ENCODE assay signal across 8 cellular contexts in the genomic region with DNA sequence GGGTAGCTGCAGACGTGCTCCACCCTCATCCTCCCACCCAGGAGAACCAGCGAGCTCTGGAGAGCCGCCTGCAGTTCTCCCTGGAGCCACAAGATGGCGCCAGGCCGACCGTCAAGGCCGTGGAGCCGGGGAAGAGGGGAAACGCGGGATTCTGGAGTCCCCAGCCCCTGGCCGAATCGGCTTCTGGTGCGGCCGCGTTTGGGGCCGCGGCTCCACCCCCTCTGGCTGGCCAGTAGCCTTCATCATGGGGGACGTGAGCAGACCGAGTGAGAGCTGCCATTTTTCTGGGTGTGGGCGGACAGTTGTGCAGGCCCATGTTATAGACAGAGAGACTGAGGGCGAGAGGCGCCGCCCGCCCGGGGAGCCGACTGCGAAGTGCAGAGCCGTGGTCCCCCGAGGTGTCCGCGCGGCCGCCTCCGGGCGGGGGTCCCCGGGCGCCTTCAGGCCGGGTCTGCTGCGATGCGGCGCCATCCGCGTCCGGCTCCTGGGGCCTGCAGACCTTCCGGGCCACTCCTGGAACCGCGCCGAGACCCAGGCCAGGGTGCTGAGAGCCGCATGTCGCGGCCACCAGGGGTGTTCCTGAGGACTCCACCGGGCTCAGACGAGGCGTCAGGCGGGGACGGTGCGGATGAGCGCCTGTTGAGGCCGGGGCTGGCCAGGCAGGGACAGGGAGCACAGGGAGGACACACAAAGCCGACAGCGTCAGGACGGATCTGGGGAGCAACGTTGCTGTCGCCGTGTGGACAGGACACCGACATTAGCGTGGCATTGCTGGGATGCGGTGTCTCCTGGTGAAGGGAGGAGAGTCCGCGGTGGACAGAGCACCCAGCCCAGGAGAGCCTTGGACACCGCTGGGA.
DNase-seq lines count a peak whose midpoint lies in the region; ATAC-seq and TF ChIP-seq lines count a peak whose summit lies in the region.

No MANE protein-coding gene starts in this region.

- H3K27ac ChIP-seq in 22Rv1 (no peak overlapping the region), gastroesophageal sphincter (peak overlapping the region in 1 of 4 donors; percentile 35), thoracic aorta (no peak overlapping the region)

- peak; percentile 84 for TF ChIP-seq CTCF in 22Rv1 (IDR thresholded peaks at IDR 0.05)
- peak; percentile 100 for TF ChIP-seq CTCF in GM12875 (IDR thresholded peaks at IDR 0.05; ENCODE audit: borderline replicate concordance, insufficient read depth, low read depth, low read length)
- TF ChIP-seq CTCF in gastroesophageal sphincter (IDR thresholded peaks at IDR 0.05): peak; percentile 88 to 99 (median 96)
- peak; percentile 99 for TF ChIP-seq CTCF in thoracic aorta (IDR thresholded peaks at IDR 0.05)

- no peaks in the 10 kb centered on the region for H3K36me3 ChIP-seq in gastroesophageal sphincter
- H3K36me3 ChIP-seq in thoracic aorta: no peaks in the 10 kb centered on the region

- peaks cover 0 to 32% (median 15%) of the 10 kb centered on the region in 3 donors for H3K4me1 ChIP-seq in gastroesophageal sphincter
- H3K4me1 ChIP-seq in thoracic aorta (ENCODE audit: control insufficient read depth in 1 of 2, low read depth in 2 of 2): peaks cover 5 to 15% of the 10 kb centered on the region in 2 donors

- H3K9me3 ChIP-seq in gastroesophageal sphincter (no peaks in the 10 kb centered on the region), thoracic aorta (no peaks in the 10 kb centered on the region)

- TF ChIP-seq POLR2A in gastroesophageal sphincter (IDR thresholded peaks at IDR 0.05): no peak

- DNase-seq in OCI-M1 (lab: John Stamatoyannopoulos, UW): peak; percentile 81
- DNase-seq in activated T-helper 9 cell treated with anti-CD3 and anti-CD28 coated beads, Interleukin-2, amount 50 U/mL, for 16 hours (ENCODE audit: low read depth): peak; percentile 17
- peak in 49 of 56 donors; percentile 15 to 89 (median 59) for DNase-seq in nucleus accumbens (lab: John Stamatoyannopoulos, UW)
- no peak for DNase-seq in thoracic aorta (ENCODE audit: low spot score)

- no peak for TF ChIP-seq EP300 in gastroesophageal sphincter (IDR thresholded peaks at IDR 0.05)

- WGBS in gastroesophageal sphincter (ENCODE audit: low coverage in 1 of 2), 2 donors: 18% methylated on average over 12 of the region's 71 CpGs; no CpG with 5 or more reads in 1 of the 2 donors

- H3K4me3 ChIP-seq in GM12875 (ENCODE audit: low read depth, low read length) (no peak overlapping the region), gastroesophageal sphincter (peak overlapping the region in 1 of 2 donors; percentile 42), thoracic aorta (peak overlapping the region; percentile 67)

- H3K27me3 ChIP-seq in gastroesophageal sphincter (peaks cover 4% of the 10 kb centered on the region), thoracic aorta (replicated peaks; ENCODE audit: insufficient read depth) (no peaks in the 10 kb centered on the region)

- ATAC-seq in HG03342 (IDR thresholded peaks at IDR 0.05; ENCODE audit: unreplicated experiment): peak; percentile 66
- ATAC-seq in gastroesophageal sphincter: peak; percentile 65
- no peak for ATAC-seq in thoracic aorta (ENCODE audit: insufficient number of reproducible peaks, low FRiP score, low read depth)
